16 cellular contexts compared by ENCODE assay signal in the genomic region with DNA sequence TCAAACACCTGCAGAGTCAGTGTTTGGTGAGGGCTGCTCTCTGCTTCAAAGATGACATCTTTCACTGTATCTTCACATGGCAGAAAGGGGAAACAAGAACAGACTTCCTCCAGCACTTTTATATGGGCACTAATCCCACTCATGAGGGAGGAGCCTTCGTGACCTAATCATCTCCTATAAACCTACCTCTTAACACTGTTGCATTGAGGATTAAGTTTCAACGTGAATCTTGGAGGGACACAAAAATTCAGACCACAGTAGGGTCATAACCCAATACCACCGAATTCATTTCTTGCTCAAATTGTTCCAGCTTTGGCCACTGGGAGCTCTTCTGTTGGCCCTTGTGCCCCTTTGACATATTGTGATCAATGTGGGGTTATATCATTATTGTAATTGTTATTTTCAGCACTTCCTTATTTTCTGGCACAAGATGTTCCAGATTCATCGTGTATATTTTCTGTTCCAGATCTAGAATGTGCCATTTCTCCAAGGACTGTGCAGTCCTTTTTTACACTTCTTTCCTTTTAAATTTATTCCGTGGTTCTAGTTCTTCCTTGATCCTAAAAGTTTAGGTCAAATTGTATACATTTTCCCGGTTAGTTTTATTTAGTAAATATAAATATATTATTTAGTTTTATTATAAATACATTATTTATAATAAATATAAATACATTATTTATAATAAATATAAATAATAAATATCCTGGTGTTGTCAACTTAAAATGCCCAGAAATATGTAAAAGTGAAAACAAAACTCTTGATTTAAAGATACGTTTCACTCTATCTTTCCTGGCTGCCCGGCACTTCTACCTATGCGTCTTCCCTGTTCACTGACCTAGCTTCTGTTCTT. TPM values are rescaled to one million over a fixed set of nuclear protein-coding genes. Genes with fewer than 3 reads are reported as not detected.
DNase-seq lines count a peak whose midpoint lies in the region; ATAC-seq, FAIRE-seq and TF ChIP-seq lines count a peak whose summit lies in the region.
"Had no signal": no experiment of that assay in that cellular context is flagged by ENCODE, and none has a peak within 500 bp of the region (broad histone marks: within the 10 kb centered on the region; RNA-seq: fewer than 3 reads in every experiment).

No MANE protein-coding gene starts in this region.

- no peak overlapping the region for H3K4ac ChIP-seq in H1 (replicated peaks; ENCODE audit: insufficient read length, low read depth, low read length)

- H3K14ac ChIP-seq in H1 (ENCODE audit: insufficient read length): no peak overlapping the region

- no peak overlapping the region for H2AK5ac ChIP-seq in H1 (ENCODE audit: low read depth, low read length)

- H4K20me1 ChIP-seq in OCI-LY7 (ENCODE audit: insufficient read depth, low read length) (no peaks in the 10 kb centered on the region), H1 (replicated peaks in 1 of 2; ENCODE audit: control insufficient read depth in 1 of 2, insufficient read depth in 2 of 2, low read length in 2 of 2) (no peaks in the 10 kb centered on the region)

- H3K36me3 ChIP-seq in OCI-LY7 (ENCODE audit: insufficient read depth, low read length) (no peaks in the 10 kb centered on the region), H1 (ENCODE audit: control insufficient read depth in 2 of 4, insufficient read depth in 4 of 4, low read length in 3 of 4) (no peaks in the 10 kb centered on the region), pancreas (no peaks in the 10 kb centered on the region)
- H3K36me3 ChIP-seq: prostate gland, suprapubic skin had no signal

- no peak overlapping the region for H3K4me3 ChIP-seq in OCI-LY7 (ENCODE audit: low read depth, low read length, poor library complexity, severe bottlenecking)
- peak overlapping the region; percentile 49 to 75 (median 74); a peak in 6 of 8 replicates for H3K4me3 ChIP-seq in H1 (ENCODE audit: extremely low read depth in 1 of 4, insufficient read depth in 2 of 4, low read depth in 3 of 4, low read length in 4 of 4)
- no peak overlapping the region for H3K4me3 ChIP-seq in pancreas
- H3K4me3 ChIP-seq: mucosa of descending colon had no signal

- DNase-seq in NCI-H82 (lab: John Stamatoyannopoulos, UW) (peak; percentile 9), NCI-H82 treated with DMSO at 0.1 percent for 48 hours (lab: John Stamatoyannopoulos, UW; ENCODE audit: unreplicated experiment) (no peak), OCI-LY7 (ENCODE audit: low spot score) (no peak), H1 (ENCODE audit: low read depth in 1 of 2, low spot score in 2 of 2) (no peak), pancreas (no peak), foreskin keratinocyte (no peak), hypothalamus (lab: John Stamatoyannopoulos, UW) (no peak), amniotic stem cell (lab: John Stamatoyannopoulos, UW) (no peak)
- DNase-seq: 8988T; activated CD4-positive, alpha-beta T cell treated with anti-CD3 and anti-CD28 coated beads, Interleukin-2, amount 10 ng/mL, durations not matched to agents 7 days and 5 days; NCI-H446 treated with DMSO at 0.1 percent for 48 hours; RPMI8226 had no signal

- TF ChIP-seq CTCF in OCI-LY7 (conservative IDR thresholded peaks at IDR 0.05; ENCODE audit: low read length) (0 out of 2 replicates have a peak, but pooled peaks have one; percentile 29), H1 (IDR thresholded peaks at IDR 0.05; ENCODE audit: control extremely low read depth in 1 of 3, insufficient read depth in 1 of 3, low read depth in 1 of 3, low read length in 3 of 3) (peak in 1 of 3 experiments; percentile 16; a peak in 1 of 4 replicates), pancreas (IDR thresholded peaks at IDR 0.05) (no peak), foreskin keratinocyte (conservative IDR thresholded peaks at IDR 0.05) (no peak)

- H3K18ac ChIP-seq in H1 (ENCODE audit: extremely low read depth, low read length): no peak overlapping the region

- CTCF ChIA-PET in OCI-LY7 (lab: Charles Lee; ENCODE audit: unreplicated experiment): no interaction called here
- CTCF ChIA-PET in H1 (lab: Charles Lee; ENCODE audit: partially characterized antibody): interaction anchor here (0.7 to 8.0 kb wide), 28 partner anchors 9 to 474 kb away, joined by 3 to 365 read pairs (median 7); a partner anchor contains a TSS

- H3K9me3 ChIP-seq in OCI-LY7 (ENCODE audit: low read length) (no peaks in the 10 kb centered on the region), H1 (ENCODE audit: insufficient read depth in 2 of 2, low read depth in 1 of 2, low read length in 1 of 2) (peaks cover 4 to 6% of the 10 kb centered on the region in 2 experiments; a peak in 2 of 4 replicates), pancreas (no peaks in the 10 kb centered on the region)
- H3K9me3 ChIP-seq: mucosa of descending colon, prostate gland, suprapubic skin had no signal

- H3K79me2 ChIP-seq in OCI-LY7 (ENCODE audit: insufficient read depth, low read depth, low read length) (no peaks in the 10 kb centered on the region), H1 (ENCODE audit: control insufficient read depth in 1 of 2, insufficient read depth in 2 of 2, low read length in 2 of 2) (no peaks in the 10 kb centered on the region)

- H3K4me1 ChIP-seq in OCI-LY7 (ENCODE audit: insufficient read depth, low read length, poor library complexity, severe bottlenecking): no peaks in the 10 kb centered on the region
- H3K4me1 ChIP-seq in H1 (replicated peaks in 1 of 4; ENCODE audit: control insufficient read depth in 3 of 4, insufficient read depth in 4 of 4, low read length in 3 of 4): peaks cover 0 to 3% (median 1%) of the 10 kb centered on the region in 4 experiments; a peak in 2 of 7 replicates
- peaks cover 0 to 6% (median 0%) of the 10 kb centered on the region in 3 donors for H3K4me1 ChIP-seq in pancreas
- peaks cover 4% of the 10 kb centered on the region for H3K4me1 ChIP-seq in foreskin keratinocyte
- H3K4me1 ChIP-seq: prostate gland had no signal

- H3K23me2 ChIP-seq in H1 (ENCODE audit: low read depth, low read length): peaks cover 7% of the 10 kb centered on the region; the same call in 1 of the 2 replicates

- H3K9ac ChIP-seq in H1 (replicated peaks in 1 of 4; ENCODE audit: extremely low read depth in 1 of 4, low read depth in 3 of 4, low read length in 3 of 4): no peak overlapping the region

- H2AFZ ChIP-seq in OCI-LY7 (ENCODE audit: low read length) (no peak overlapping the region), H1 (ENCODE audit: low read length) (peak overlapping the region; percentile 94; the same call in 1 of the 2 replicates)

- FAIRE-seq in H1 (lab: Jason Lieb, UNC) (peak; percentile 36), pancreas (lab: Jason Lieb, UNC) (peak; percentile 67)

- H3K27ac ChIP-seq in OCI-LY7 (ENCODE audit: low read depth, low read length, poor library complexity, severe bottlenecking) (no peak overlapping the region), H1 (ENCODE audit: low read depth, low read length) (no peak overlapping the region), pancreas (no peak overlapping the region), foreskin keratinocyte (no peak overlapping the region)
- H3K27ac ChIP-seq: prostate gland had no signal

- BruUV-seq in OCI-LY7 (replicated peaks; lab: Mats Ljungman, UMichigan): no TSS peak

- no peak for TF ChIP-seq RAD21 in H1 (IDR thresholded peaks at IDR 0.05 in 1 of 2, conservative IDR thresholded peaks at IDR 0.05 in 1 of 2; ENCODE audit: low read depth in 2 of 2, low read length in 2 of 2)

- no peak overlapping the region for H3K23ac ChIP-seq in H1 (ENCODE audit: insufficient read length)

- no peak overlapping the region for H2BK20ac ChIP-seq in H1 (ENCODE audit: low read length)

- H4K91ac ChIP-seq in H1 (replicated peaks; ENCODE audit: insufficient read length, low read length): no peak overlapping the region

- POLR2A ChIA-PET in OCI-LY7 (lab: Charles Lee) (no interaction called here), H1 (lab: Charles Lee; ENCODE audit: partially characterized antibody) (interaction anchor here (1.0 to 1.4 kb wide), 2 partner anchors 10 to 47 kb away, joined by 3 to 7 read pairs; no protein-coding TSS in a partner anchor)

- intact Hi-C loops in OCI-LY7 (cut with micrococcal nuclease; ENCODE audit: unreplicated experiment): no loop called here
- intact Hi-C loops in pancreas (cut with DNase I): no loop called here

- no peak overlapping the region for H3K56ac ChIP-seq in H1 (replicated peaks; ENCODE audit: insufficient read length, low read depth, low read length)

- H2BK5ac ChIP-seq in H1 (ENCODE audit: low read depth, low read length): no peak overlapping the region

- H2BK15ac ChIP-seq in H1 (ENCODE audit: low read length): no peak overlapping the region

- TF ChIP-seq EP300 in H1 (IDR thresholded peaks at IDR 0.05; ENCODE audit: borderline replicate concordance in 1 of 2, low read depth in 2 of 2, low read length in 2 of 2): no peak

- TF ChIP-seq POLR2A in H1 (IDR thresholded peaks at IDR 0.05; ENCODE audit: control extremely low read depth in 1 of 2, low read depth in 2 of 2, low read length in 2 of 2): no peak

- no peaks in the 10 kb centered on the region for H3K79me1 ChIP-seq in H1 (ENCODE audit: low read depth, low read length)

- ATAC-seq in pancreas (no peak), foreskin keratinocyte (no peak)

- no peak overlapping the region for H3K4me2 ChIP-seq in OCI-LY7 (ENCODE audit: low read length)
- H3K4me2 ChIP-seq in H1 (ENCODE audit: insufficient read depth in 1 of 2, low read depth in 2 of 2, low read length in 2 of 2): peak overlapping the region; percentile 80 to 99; a peak in 3 of 4 replicates

- no peak overlapping the region for H2BK12ac ChIP-seq in H1 (ENCODE audit: low read depth, low read length)

- H3K9me2 ChIP-seq in OCI-LY7 (ENCODE audit: insufficient read depth, low read length): no peaks in the 10 kb centered on the region

- H3K27me3 ChIP-seq in H1 (replicated peaks in 1 of 4; ENCODE audit: control insufficient read depth in 3 of 4, extremely low read depth in 1 of 4, insufficient read depth in 3 of 4, low read length in 3 of 4) (peaks cover 2 to 17% (median 11%) of the 10 kb centered on the region in 4 experiments), pancreas (peaks cover 0 to 32% (median 10%) of the 10 kb centered on the region in 4 donors), foreskin keratinocyte (peaks cover 40% of the 10 kb centered on the region)

- H4K8ac ChIP-seq in H1 (ENCODE audit: extremely low read depth, insufficient read depth, low read length): no peak overlapping the region

- no peak overlapping the region for H2BK120ac ChIP-seq in H1 (replicated peaks; ENCODE audit: low read depth, low read length)

- WGBS in H1 (ENCODE audit: extremely low coverage in 1 of 2, insufficient coverage in 1 of 2, insufficient read length in 1 of 2, insufficient replicate concordance in 2 of 2, low coverage in 1 of 2, low lambda C conversion rate in 2 of 2, missing lambda C conversion rate in 1 of 2), 2 experiments: 74% methylated on average over 9 of the region's 9 CpGs; no CpG with 5 or more reads in 1 of the 2 experiments
- 24 to 33% methylated on average over 9 of the region's 9 CpGs for WGBS in pancreas, 2 donors

- H4K5ac ChIP-seq in H1 (ENCODE audit: insufficient read length, low read depth, low read length): no peak overlapping the region

RNA-seq across cellular contexts. Expression of a gene that starts 35.5 kb away (rescaled TPM):
- not detected in 2 replicates for total RNA-seq in OCI-LY7 (2014; rRNA removed; shearing (Covaris generic))
- total RNA-seq in OCI-LY7 (2022) (not detected in 2 replicates), pancreas (under 1 TPM in 2 of 6 donors, not detected in 4; 0.15 to 0.28 TPM), foreskin keratinocyte (not detected in 2 replicates)
- total RNA-seq in H1 (2021; fragmentation: NEBNext Ultra II Directional; extraction: Animal tissue kit (Norgen Biotek cat#: 25700)): 0.11 TPM in 1 of 2 replicates, not detected in the other
- polyA plus RNA-seq in H1 (2011; rRNA removed) (0.05 TPM in 2 replicates), pancreas (under 1 TPM; 0.04 to 0.21 TPM), foreskin keratinocyte (not detected in 2 replicates)
- 0.34 TPM for polyA plus RNA-seq in H1 (2011; cell fraction: cytosol; rRNA removed)
- 0.54 TPM for polyA plus RNA-seq in H1 (2011; cell fraction: nucleus; rRNA removed)
- polyA plus RNA-seq in H1 (2012, experiment 1 of 2): 0.28 to 0.57 TPM (median 0.37 TPM) in 4 replicates
- not detected for polyA plus RNA-seq in H1 (2012, experiment 2 of 2)
- 0.24 TPM for polyA plus RNA-seq in H1 (2013, experiment 1 of 2)
- 0.17 TPM for polyA plus RNA-seq in H1 (2013, experiment 2 of 2)
- polyA minus RNA-seq in H1 (2011; rRNA and poly(A)+ RNA removed): 0.13 TPM in 1 of 2 replicates, not detected in the other
- not detected for polyA minus RNA-seq in H1 (2011; cell fraction: cytosol; rRNA and poly(A)+ RNA removed)
- polyA minus RNA-seq in H1 (2011; cell fraction: nucleus; rRNA and poly(A)+ RNA removed): 1.00 TPM
- total RNA-seq: activated CD4-positive, alpha-beta T cell treated with anti-CD3 and anti-CD28 coated beads, Interleukin-2, amount 10 ng/mL, durations not matched to agents 7 days and 5 days; fibroblast of villous mesenchyme; mucosa of descending colon; prostate gland had no signal

RNA-seq across cellular contexts. Expression of a gene that starts 48.2 kb away (rescaled TPM):
- not detected in 2 replicates for total RNA-seq in OCI-LY7 (2014; rRNA removed; shearing (Covaris generic))
- not detected in 2 replicates for total RNA-seq in OCI-LY7 (2022)
- not detected in 2 replicates for total RNA-seq in H1 (2021; fragmentation: NEBNext Ultra II Directional; extraction: Animal tissue kit (Norgen Biotek cat#: 25700))
- polyA plus RNA-seq in H1 (2011; rRNA removed): 0.12 and 0.28 TPM in 2 replicates
- polyA plus RNA-seq in H1 (2011; cell fraction: cytosol; rRNA removed): 0.14 TPM
- polyA plus RNA-seq in H1 (2011; cell fraction: nucleus; rRNA removed): not detected
- 0.32 TPM in 1 of 4 replicates, not detected in the others for polyA plus RNA-seq in H1 (2012, experiment 1 of 2)
- polyA plus RNA-seq in H1 (2012, experiment 2 of 2): not detected
- 0.28 TPM for polyA plus RNA-seq in H1 (2013, experiment 1 of 2)
- polyA plus RNA-seq in H1 (2013, experiment 2 of 2): 0.29 TPM
- polyA minus RNA-seq in H1 (2011; rRNA and poly(A)+ RNA removed): not detected in 2 replicates
- not detected for polyA minus RNA-seq in H1 (2011; cell fraction: cytosol; rRNA and poly(A)+ RNA removed)
- not detected for polyA minus RNA-seq in H1 (2011; cell fraction: nucleus; rRNA and poly(A)+ RNA removed)
- total RNA-seq in pancreas: not detected
- polyA plus RNA-seq in pancreas: not detected
- total RNA-seq in foreskin keratinocyte: 2.3 and 5.2 TPM in 2 replicates
- 3.0 and 7.9 TPM in 2 replicates for polyA plus RNA-seq in foreskin keratinocyte
- total RNA-seq: activated CD4-positive, alpha-beta T cell treated with anti-CD3 and anti-CD28 coated beads, Interleukin-2, amount 10 ng/mL, durations not matched to agents 7 days and 5 days; fibroblast of villous mesenchyme; mucosa of descending colon; prostate gland had no signal

RNA-seq across cellular contexts. Expression of a gene that starts 53.4 kb away (rescaled TPM):
- total RNA-seq in OCI-LY7 (2014; rRNA removed; shearing (Covaris generic)): not detected in 2 replicates
- total RNA-seq in OCI-LY7 (2022): not detected in 2 replicates
- not detected in 2 replicates for total RNA-seq in H1 (2021; fragmentation: NEBNext Ultra II Directional; extraction: Animal tissue kit (Norgen Biotek cat#: 25700))
- not detected in 2 replicates for polyA plus RNA-seq in H1 (2011; rRNA removed)
- 0.17 TPM for polyA plus RNA-seq in H1 (2011; cell fraction: cytosol; rRNA removed)
- not detected for polyA plus RNA-seq in H1 (2011; cell fraction: nucleus; rRNA removed)
- 0.40 to 1.1 TPM (median 1.0 TPM) in 3 of 4 replicates, not detected in the other for polyA plus RNA-seq in H1 (2012, experiment 1 of 2)
- not detected for polyA plus RNA-seq in H1 (2012, experiment 2 of 2)
- not detected for polyA plus RNA-seq in H1 (2013, experiment 1 of 2)
- polyA plus RNA-seq in H1 (2013, experiment 2 of 2): 0.07 TPM
- not detected in 2 replicates for polyA minus RNA-seq in H1 (2011; rRNA and poly(A)+ RNA removed)
- not detected for polyA minus RNA-seq in H1 (2011; cell fraction: cytosol; rRNA and poly(A)+ RNA removed)
- not detected for polyA minus RNA-seq in H1 (2011; cell fraction: nucleus; rRNA and poly(A)+ RNA removed)
- under 1 TPM in 1 of 6 donors, not detected in 5; 0.20 TPM for total RNA-seq in pancreas
- not detected for polyA plus RNA-seq in pancreas
- total RNA-seq in foreskin keratinocyte: not detected in 2 replicates
- not detected in 2 replicates for polyA plus RNA-seq in foreskin keratinocyte
- total RNA-seq: activated CD4-positive, alpha-beta T cell treated with anti-CD3 and anti-CD28 coated beads, Interleukin-2, amount 10 ng/mL, durations not matched to agents 7 days and 5 days; fibroblast of villous mesenchyme; mucosa of descending colon; prostate gland; suprapubic skin had no signal

Comparison
In these comparisons a context has a peak if more than half of its experiments do, and no peak if none do; other contexts are left out.
1. H3K4me3 ChIP-seq: peak in H1 (4 of 4); none in OCI-LY7 (single experiment) and pancreas (0 of 4).